8 cellular contexts compared by ENCODE assay signal in the genomic region with DNA sequence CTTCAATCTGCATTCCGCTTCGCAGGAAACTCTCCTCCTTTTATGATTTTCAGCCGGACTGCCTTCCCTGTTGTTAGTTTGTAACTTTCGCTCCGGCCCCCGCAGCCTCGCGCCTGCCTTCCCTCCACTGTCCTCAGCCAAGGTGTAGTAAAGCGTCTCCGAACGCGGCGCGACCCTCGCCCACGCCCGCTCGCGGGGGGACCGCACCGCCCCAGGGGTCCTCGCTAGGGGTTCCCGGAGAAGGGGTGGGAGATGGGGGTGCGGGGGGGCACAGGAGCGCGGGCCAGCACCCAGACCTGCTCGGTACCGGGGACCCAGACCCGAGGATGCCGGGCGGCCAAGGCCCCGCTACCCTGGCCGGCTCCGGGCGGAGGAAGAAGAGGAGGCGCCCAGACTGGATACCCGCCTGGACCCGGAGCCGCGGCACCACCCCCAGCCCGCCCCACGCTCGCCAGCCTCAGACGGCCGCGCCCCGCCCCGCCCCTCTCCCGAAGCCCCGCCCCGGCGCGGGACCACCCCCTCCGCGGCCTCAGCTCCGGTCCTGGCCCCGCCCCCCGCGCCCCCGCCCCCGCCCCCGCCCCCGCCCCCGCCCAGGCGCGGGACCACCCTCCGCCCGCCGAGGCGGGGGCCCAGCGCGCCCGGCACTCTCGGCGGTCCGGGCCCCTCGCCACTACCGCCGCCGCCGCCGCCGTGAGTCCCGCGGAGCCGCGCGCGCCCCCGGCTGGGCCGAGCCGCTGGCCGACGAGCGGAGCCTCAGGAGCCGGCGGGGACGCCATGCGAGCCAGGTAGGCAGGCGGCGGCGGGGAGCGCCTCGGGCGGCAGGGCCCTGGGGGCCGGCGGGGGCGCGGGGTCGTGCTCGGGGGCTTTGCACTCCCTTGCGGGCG. TPM values are rescaled to one million over a fixed set of nuclear protein-coding genes. Genes with fewer than 3 reads are reported as not detected.
DNase-seq lines count a peak whose midpoint lies in the region; ATAC-seq and TF ChIP-seq lines count a peak whose summit lies in the region.

A gene with protein sequence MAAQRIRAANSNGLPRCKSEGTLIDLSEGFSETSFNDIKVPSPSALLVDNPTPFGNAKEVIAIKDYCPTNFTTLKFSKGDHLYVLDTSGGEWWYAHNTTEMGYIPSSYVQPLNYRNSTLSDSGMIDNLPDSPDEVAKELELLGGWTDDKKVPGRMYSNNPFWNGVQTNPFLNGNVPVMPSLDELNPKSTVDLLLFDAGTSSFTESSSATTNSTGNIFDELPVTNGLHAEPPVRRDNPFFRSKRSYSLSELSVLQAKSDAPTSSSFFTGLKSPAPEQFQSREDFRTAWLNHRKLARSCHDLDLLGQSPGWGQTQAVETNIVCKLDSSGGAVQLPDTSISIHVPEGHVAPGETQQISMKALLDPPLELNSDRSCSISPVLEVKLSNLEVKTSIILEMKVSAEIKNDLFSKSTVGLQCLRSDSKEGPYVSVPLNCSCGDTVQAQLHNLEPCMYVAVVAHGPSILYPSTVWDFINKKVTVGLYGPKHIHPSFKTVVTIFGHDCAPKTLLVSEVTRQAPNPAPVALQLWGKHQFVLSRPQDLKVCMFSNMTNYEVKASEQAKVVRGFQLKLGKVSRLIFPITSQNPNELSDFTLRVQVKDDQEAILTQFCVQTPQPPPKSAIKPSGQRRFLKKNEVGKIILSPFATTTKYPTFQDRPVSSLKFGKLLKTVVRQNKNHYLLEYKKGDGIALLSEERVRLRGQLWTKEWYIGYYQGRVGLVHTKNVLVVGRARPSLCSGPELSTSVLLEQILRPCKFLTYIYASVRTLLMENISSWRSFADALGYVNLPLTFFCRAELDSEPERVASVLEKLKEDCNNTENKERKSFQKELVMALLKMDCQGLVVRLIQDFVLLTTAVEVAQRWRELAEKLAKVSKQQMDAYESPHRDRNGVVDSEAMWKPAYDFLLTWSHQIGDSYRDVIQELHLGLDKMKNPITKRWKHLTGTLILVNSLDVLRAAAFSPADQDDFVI (plus strand): TSS at position 632 of the 884 bp plus-strand sequence. CDS start 82,986 bp downstream, outside the sequence.

- H3K27ac ChIP-seq in CD8-positive, alpha-beta memory T cell (ENCODE audit: low read depth, low read length), result no peak within 1 kb of the TSS
- H3K27ac ChIP-seq in MM.1S (ENCODE audit: low read length) (no peak within 1 kb of the TSS), lower lobe of right lung (peak within 1 kb of the TSS; percentile 83)

- CTCF ChIA-PET in CD8-positive, alpha-beta memory T cell (lab: Charles Lee), result no interaction called here

- peaks cover 24% of the 10 kb centered on the region for H3K27me3 ChIP-seq in CD8-positive, alpha-beta memory T cell (ENCODE audit: insufficient read depth, low read length, poor library complexity, severe bottlenecking)
- no peaks in the 10 kb centered on the region for H3K27me3 ChIP-seq in MM.1S (replicated peaks; ENCODE audit: insufficient read depth, low read length)
- no peaks in the 10 kb centered on the region for H3K27me3 ChIP-seq in endocrine pancreas (ENCODE audit: control insufficient read depth, insufficient read depth, low read length)
- H3K27me3 ChIP-seq in lower lobe of right lung (ENCODE audit: low read depth), result peaks cover 6% of the 10 kb centered on the region

- intact Hi-C loops in activated CD4-positive, alpha-beta T cell treated with anti-CD3 and anti-CD28 coated beads, Interleukin-2, amount 10 ng/mL, durations not matched to agents 24 days and 14 days (cut with micrococcal nuclease), result no loop called here
- intact Hi-C loops in lower lobe of right lung (cut with DNase I), result no loop called here

- H3K9me3 ChIP-seq in CD8-positive, alpha-beta memory T cell (ENCODE audit: low read length), result no peaks in the 10 kb centered on the region
- H3K9me3 ChIP-seq in MM.1S (replicated peaks; ENCODE audit: insufficient read depth, low read length) (no peaks in the 10 kb centered on the region), endocrine pancreas (ENCODE audit: control insufficient read depth, low read length) (no peaks in the 10 kb centered on the region), lower lobe of right lung (no peaks in the 10 kb centered on the region)

- peaks cover 4% of the 10 kb centered on the region; the same call in 1 of the 2 replicates for H3K79me2 ChIP-seq in MM.1S (ENCODE audit: low read length)

- no peaks in the 10 kb centered on the region for H3K36me3 Mint-ChIP-seq in CD8-positive, alpha-beta memory T cell
- H3K36me3 Mint-ChIP-seq in activated CD4-positive, alpha-beta T cell treated with anti-CD3 and anti-CD28 coated beads, Interleukin-2, amount 10 ng/mL, durations not matched to agents 24 days and 14 days (ENCODE audit: low read depth), result no peaks in the 10 kb centered on the region

- no peaks in the 10 kb centered on the region for H3K36me3 ChIP-seq in CD8-positive, alpha-beta memory T cell (ENCODE audit: insufficient read depth, low read length)
- H3K36me3 ChIP-seq in MM.1S (replicated peaks; ENCODE audit: insufficient read depth, low read length) (no peaks in the 10 kb centered on the region), endocrine pancreas (ENCODE audit: control insufficient read depth, insufficient read depth, low read length) (no peaks in the 10 kb centered on the region), lower lobe of right lung (no peaks in the 10 kb centered on the region)

- H3K27ac Mint-ChIP-seq in CD8-positive, alpha-beta memory T cell, result no peak within 1 kb of the TSS
- H3K27ac Mint-ChIP-seq in activated CD4-positive, alpha-beta T cell treated with anti-CD3 and anti-CD28 coated beads, Interleukin-2, amount 10 ng/mL, durations not matched to agents 24 days and 14 days, result no peak within 1 kb of the TSS

- H3K9me3 Mint-ChIP-seq in CD8-positive, alpha-beta memory T cell, result peaks cover 0 to 4% (median 0%) of the 10 kb centered on the region in 5 donors
- H3K9me3 Mint-ChIP-seq in activated CD4-positive, alpha-beta T cell treated with anti-CD3 and anti-CD28 coated beads, Interleukin-2, amount 10 ng/mL, durations not matched to agents 24 days and 14 days, result no peaks in the 10 kb centered on the region

- peaks cover 7 to 22% (median 12%) of the 10 kb centered on the region in 3 donors for H3K4me1 Mint-ChIP-seq in CD8-positive, alpha-beta memory T cell
- H3K4me1 Mint-ChIP-seq in activated CD4-positive, alpha-beta T cell treated with anti-CD3 and anti-CD28 coated beads, Interleukin-2, amount 10 ng/mL, durations not matched to agents 24 days and 14 days, result peaks cover 3% of the 10 kb centered on the region

- POLR2A ChIA-PET in CD8-positive, alpha-beta memory T cell (lab: Charles Lee), result no interaction called here

- no peaks in the 10 kb centered on the region for H3K4me1 ChIP-seq in CD8-positive, alpha-beta memory T cell (ENCODE audit: insufficient read depth, low read length)
- no peaks in the 10 kb centered on the region for H3K4me1 ChIP-seq in MM.1S (ENCODE audit: low read length)
- H3K4me1 ChIP-seq in endocrine pancreas (ENCODE audit: control insufficient read depth, insufficient read depth, low read length), result no peaks in the 10 kb centered on the region
- peaks cover 31% of the 10 kb centered on the region for H3K4me1 ChIP-seq in lower lobe of right lung

- TF ChIP-seq CTCF in MM.1S (IDR thresholded peaks at IDR 0.05; ENCODE audit: low read length) (no peak), lower lobe of right lung (IDR thresholded peaks at IDR 0.05) (no peak)

- peaks cover 45 to 82% of the 10 kb centered on the region in 2 donors for H3K27me3 Mint-ChIP-seq in CD8-positive, alpha-beta memory T cell
- peaks cover 77% of the 10 kb centered on the region for H3K27me3 Mint-ChIP-seq in activated CD4-positive, alpha-beta T cell treated with anti-CD3 and anti-CD28 coated beads, Interleukin-2, amount 10 ng/mL, durations not matched to agents 24 days and 14 days

- H3K9ac ChIP-seq in MM.1S (ENCODE audit: low read length) (peak within 1 kb of the TSS; percentile 28; the same call in 1 of the 2 replicates), endocrine pancreas (ENCODE audit: control insufficient read depth, insufficient read depth, low read length) (peak within 1 kb of the TSS; percentile 75)

- no peak within 1 kb of the TSS for H3K4me3 ChIP-seq in CD8-positive, alpha-beta memory T cell (ENCODE audit: low read length)
- H3K4me3 ChIP-seq in MM.1S (ENCODE audit: low read length), result peak within 1 kb of the TSS; percentile 62
- peak within 1 kb of the TSS; percentile 45 for H3K4me3 ChIP-seq in endocrine pancreas (ENCODE audit: control insufficient read depth, insufficient read depth, low read length)
- peak within 1 kb of the TSS; percentile 75 for H3K4me3 ChIP-seq in lower lobe of right lung

- ATAC-seq in lower lobe of right lung, result peak; percentile 91 to 94
- no peak for ATAC-seq in HG03520 (IDR thresholded peaks at IDR 0.05; ENCODE audit: unreplicated experiment)
- ATAC-seq in HG02981 (IDR thresholded peaks at IDR 0.05; ENCODE audit: unreplicated experiment), result no peak

- peak within 1 kb of the TSS; percentile 46; the same call in 1 of the 2 replicates for H3K4me2 ChIP-seq in MM.1S (ENCODE audit: low read depth, low read length)

- no peaks in the 10 kb centered on the region for H3F3A ChIP-seq in MM.1S (ENCODE audit: insufficient read depth, low read length)

- H3K4me3 Mint-ChIP-seq in CD8-positive, alpha-beta memory T cell, result peak within 1 kb of the TSS; percentile 50 to 81 (median 76)
- peak within 1 kb of the TSS; percentile 84 for H3K4me3 Mint-ChIP-seq in activated CD4-positive, alpha-beta T cell treated with anti-CD3 and anti-CD28 coated beads, Interleukin-2, amount 10 ng/mL, durations not matched to agents 24 days and 14 days

- no peaks in the 10 kb centered on the region for H4K20me1 ChIP-seq in MM.1S (ENCODE audit: insufficient read depth, low read length)

- DNase-seq in CD8-positive, alpha-beta memory T cell, result no peak
- peak; percentile 28 for DNase-seq in MM.1S
- peak; percentile 82 for DNase-seq in activated CD4-positive, alpha-beta T cell treated with anti-CD3 and anti-CD28 coated beads, Interleukin-2, amount 10 ng/mL, durations not matched to agents 24 days and 14 days
- peak; percentile 88 for DNase-seq in lower lobe of right lung
- DNase-seq in stimulated activated CD8-positive, alpha-beta memory T cell treated with anti-CD3 and anti-CD28 coated beads, Interleukin-12 subunit alpha, Interleukin-12 subunit beta, amount 100 ng/mL, for 1 hour (ENCODE audit: low read depth), result peak; percentile 5

- no peaks in the 10 kb centered on the region for H3K9me2 ChIP-seq in MM.1S (replicated peaks; ENCODE audit: insufficient read depth, low read length)

- H2AFZ ChIP-seq in MM.1S (ENCODE audit: low read length), result peak within 1 kb of the TSS; percentile 35; the same call in 1 of the 2 replicates

RNA-seq across cellular contexts. Expression of the gene that starts here (rescaled TPM):
- under 1 TPM in 1 of 2 experiments, not detected in 1; 0.18 TPM for total RNA-seq in CD8-positive, alpha-beta memory T cell
- polyA plus RNA-seq in CD8-positive, alpha-beta memory T cell, result not detected
- total RNA-seq in activated CD4-positive, alpha-beta T cell treated with anti-CD3 and anti-CD28 coated beads, Interleukin-2, amount 10 ng/mL, durations not matched to agents 24 days and 14 days, result 0.07 and 0.28 TPM in 2 replicates
- 36.8 TPM for total RNA-seq in lower lobe of right lung

Comparison
In these comparisons a context has a peak if more than half of its experiments do, and no peak if none do; other contexts are left out.
1. RNA of the gene that starts here (total RNA-seq): 36.8 TPM in lower lobe of right lung (single experiment); 0.18 TPM in CD8-positive, alpha-beta memory T cell and 0.07 to 0.28 TPM in activated CD4-positive, alpha-beta T cell treated with anti-CD3 and anti-CD28 coated beads, Interleukin-2, amount 10 ng/mL, durations not matched to agents 24 days and 14 days; every median in the first group is over 10 times any median in the second.
2. Peak in DNase-seq in activated CD4-positive, alpha-beta T cell treated with anti-CD3 and anti-CD28 coated beads, Interleukin-2, amount 10 ng/mL, durations not matched to agents 24 days and 14 days; RNA of the gene not detected or under 1 TPM.
3. DNase-seq: peak in MM.1S (single experiment), lower lobe of right lung (single experiment) and stimulated activated CD8-positive, alpha-beta memory T cell treated with anti-CD3 and anti-CD28 coated beads, Interleukin-12 subunit alpha, Interleukin-12 subunit beta, amount 100 ng/mL, for 1 hour (single experiment); none in CD8-positive, alpha-beta memory T cell (0 of 5).
4. ATAC-seq: peak in lower lobe of right lung (2 of 2); none in HG03520 (single experiment) and HG02981 (single experiment).